1 cellular context compared by ENCODE assay signal in the genomic region with DNA sequence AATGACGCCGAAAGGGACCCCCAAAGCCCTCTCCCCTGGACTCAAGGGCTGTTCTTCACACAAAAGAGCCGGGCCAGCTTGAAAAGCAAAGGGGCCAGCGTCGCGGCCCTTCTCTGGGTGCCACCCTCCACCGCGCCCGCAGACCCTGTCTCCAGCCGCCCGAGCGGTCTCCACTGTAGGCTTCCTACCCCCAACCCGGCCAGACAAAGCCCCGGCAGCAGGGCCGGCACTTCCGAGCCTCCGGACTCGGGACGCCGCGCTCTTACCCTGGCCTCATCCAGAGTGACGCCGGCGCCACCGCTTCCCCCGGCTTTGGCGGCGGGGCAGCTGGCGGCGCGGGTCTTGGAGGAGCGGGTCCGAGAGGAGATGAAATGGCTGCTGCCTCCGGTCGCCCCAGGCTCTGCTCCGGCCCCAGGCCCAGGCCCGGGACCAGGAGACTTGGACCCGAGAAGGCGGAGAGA.
A peak's percentile ranks its signal among the peaks of the same experiment; 100 is the strongest.
TF ChIP-seq lines count a peak whose summit lies in the region.

No MANE protein-coding gene starts in this region.

TF ChIP-seq in GM12878, 131 proteins besides CTCF, POLR2A, EP300 and RAD21 (continued from another document):
- TF ChIP-seq RELB (IDR thresholded peaks at IDR 0.05; ENCODE audit: low read depth) = peak; percentile 54; the same call in 1 of the 2 replicates
- TF ChIP-seq, protein P1, sequence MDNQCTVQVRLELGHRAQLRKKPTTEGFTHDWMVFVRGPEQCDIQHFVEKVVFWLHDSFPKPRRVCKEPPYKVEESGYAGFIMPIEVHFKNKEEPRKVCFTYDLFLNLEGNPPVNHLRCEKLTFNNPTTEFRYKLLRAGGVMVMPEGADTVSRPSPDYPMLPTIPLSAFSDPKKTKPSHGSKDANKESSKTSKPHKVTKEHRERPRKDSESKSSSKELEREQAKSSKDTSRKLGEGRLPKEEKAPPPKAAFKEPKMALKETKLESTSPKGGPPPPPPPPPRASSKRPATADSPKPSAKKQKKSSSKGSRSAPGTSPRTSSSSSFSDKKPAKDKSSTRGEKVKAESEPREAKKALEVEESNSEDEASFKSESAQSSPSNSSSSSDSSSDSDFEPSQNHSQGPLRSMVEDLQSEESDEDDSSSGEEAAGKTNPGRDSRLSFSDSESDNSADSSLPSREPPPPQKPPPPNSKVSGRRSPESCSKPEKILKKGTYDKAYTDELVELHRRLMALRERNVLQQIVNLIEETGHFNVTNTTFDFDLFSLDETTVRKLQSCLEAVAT (IDR thresholded peaks at IDR 0.05) = peak; percentile 69; the same call in 1 of the 2 replicates
- TF ChIP-seq ATF7 (IDR thresholded peaks at IDR 0.05; ENCODE audit: low read depth) = peak; percentile 2; the same call in 1 of the 2 replicates
- peak; percentile 13; the same call in 1 of the 2 replicates for TF ChIP-seq MTA2 (IDR thresholded peaks at IDR 0.05; ENCODE audit: low read depth)
- no peak for TF ChIP-seq MXI1 (IDR thresholded peaks at IDR 0.05; ENCODE audit: low read depth, low read length)
- 0 out of 2 replicates have a peak, but pooled peaks have one; percentile 22 for TF ChIP-seq CHD1 (IDR thresholded peaks at IDR 0.05; ENCODE audit: low read depth, low read length)
- TF ChIP-seq CBFB (IDR thresholded peaks at IDR 0.05; ENCODE audit: low read depth) = no peak
- TF ChIP-seq KLF5 (IDR thresholded peaks at IDR 0.05; ENCODE audit: partially characterized antibody) = no peak
- TF ChIP-seq HDAC2 (IDR thresholded peaks at IDR 0.05) = 0 out of 2 replicates have a peak, but pooled peaks have one; percentile 57
- TF ChIP-seq RCOR1 (conservative IDR thresholded peaks at IDR 0.05; ENCODE audit: low read depth, low read length) = 0 out of 2 replicates have a peak, but pooled peaks have one; percentile 0
- peak; percentile 72; the same call in 1 of the 2 replicates for TF ChIP-seq DPF2 (IDR thresholded peaks at IDR 0.05)
